8 cellular contexts compared by ENCODE assay signal in the genomic region with DNA sequence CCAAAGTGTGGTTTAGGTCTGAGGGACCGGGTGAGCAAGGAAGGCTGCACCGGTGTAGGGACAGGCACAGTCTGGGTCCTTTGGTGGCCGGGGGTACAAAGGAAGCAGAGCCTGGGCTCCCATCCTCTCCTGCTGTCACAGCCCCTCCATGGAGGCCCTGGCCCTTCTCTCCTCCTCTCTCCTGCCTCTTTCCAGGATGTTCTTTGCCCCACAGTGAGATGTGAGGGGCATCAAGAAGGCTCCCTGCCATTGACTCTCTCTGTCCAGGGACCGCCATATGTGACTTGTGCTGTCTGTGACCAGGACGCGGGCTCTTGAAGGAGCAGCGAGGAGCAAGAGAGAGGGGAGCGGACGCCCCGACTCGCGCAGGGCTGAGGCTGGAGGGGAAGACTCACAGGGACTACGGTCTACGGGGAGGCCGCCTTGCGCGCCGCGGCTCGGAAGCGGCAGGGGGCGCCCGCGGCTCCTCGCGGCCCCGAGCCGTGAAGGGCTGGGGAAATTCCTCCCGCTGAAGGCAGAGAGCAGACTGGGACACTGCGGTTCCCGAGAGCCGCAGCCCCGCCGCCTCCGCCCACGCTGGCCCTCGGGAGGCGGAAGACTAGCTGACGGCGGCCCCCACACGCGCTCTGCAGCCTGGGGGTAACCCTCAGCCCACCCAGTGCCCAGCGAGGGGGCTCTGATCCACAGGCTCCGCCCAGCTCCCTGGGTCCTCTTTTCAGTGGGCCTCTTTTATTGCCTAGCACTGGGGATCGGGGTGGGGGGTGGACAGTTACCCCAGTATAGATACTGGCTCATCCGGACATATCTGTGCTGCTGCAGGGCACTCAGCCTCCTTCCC. TPM values are rescaled to one million over a fixed set of nuclear protein-coding genes. Genes with fewer than 3 reads are reported as not detected.
DNase-seq lines count a peak whose midpoint lies in the region; ATAC-seq and TF ChIP-seq lines count a peak whose summit lies in the region.

No MANE protein-coding gene starts in this region.

- H3K27ac ChIP-seq in endodermal cell (ENCODE audit: low read depth, low read length) = no peak overlapping the region

- 11 to 14% methylated on average over 14 to 46 of the region's 46 CpGs for WGBS in endodermal cell (ENCODE audit: insufficient coverage in 1 of 2, insufficient read length in 1 of 2), 2 experiments

- H3K36me3 ChIP-seq in endodermal cell (ENCODE audit: control insufficient read depth, insufficient read depth, low read length) = no peaks in the 10 kb centered on the region

- H3K27me3 ChIP-seq in endodermal cell (ENCODE audit: control insufficient read depth, insufficient read depth, low read length, poor library complexity, severe bottlenecking) = peaks cover 26% of the 10 kb centered on the region

- H3K9ac ChIP-seq in endodermal cell (ENCODE audit: extremely low read depth, low read length, poor library complexity, severe bottlenecking) = no peak overlapping the region

- ATAC-seq in GM19351 (IDR thresholded peaks at IDR 0.05; ENCODE audit: unreplicated experiment) (peak; percentile 99), HG03469 (IDR thresholded peaks at IDR 0.05; ENCODE audit: unreplicated experiment) (peak; percentile 94)

- H3K4me1 ChIP-seq in endodermal cell (ENCODE audit: control insufficient read depth, insufficient read depth, low read length) = no peaks in the 10 kb centered on the region

- H3K9me3 ChIP-seq in endodermal cell (ENCODE audit: control insufficient read depth, low read length) = peaks cover 6% of the 10 kb centered on the region

- peak; percentile 86 for DNase-seq in CD1c-positive myeloid dendritic cell (ENCODE audit: extremely low spot score)
- DNase-seq in NCI-H774 (lab: John Stamatoyannopoulos, UW) = peak; percentile 68
- peak; percentile 91 for DNase-seq in activated CD8-positive, alpha-beta memory T cell treated with anti-CD3 and anti-CD28 coated beads for 24 hours
- peak; percentile 91 for DNase-seq in endodermal cell
- peak; percentile 54 to 87 for DNase-seq in mesothelial cell of epicardium (ENCODE audit: low spot score in 2 of 2, unreplicated experiment in 2 of 2)
- peak; percentile 71 to 74 for DNase-seq in stimulated activated CD8-positive, alpha-beta memory T cell treated with anti-CD3 and anti-CD28 coated beads, Interleukin-15, amount 100 ng/mL, for 48 hours (ENCODE audit: low read depth in 2 of 2)

- peaks cover 40% of the 10 kb centered on the region for H3K27me3 Mint-ChIP-seq in endodermal cell (ENCODE audit: insufficient read depth)
- no peaks in the 10 kb centered on the region for H3K27me3 Mint-ChIP-seq in mesothelial cell of epicardium (ENCODE audit: low read depth)

- peak; percentile 96 for TF ChIP-seq CTCF in endodermal cell (conservative IDR thresholded peaks at IDR 0.05)
- TF ChIP-seq CTCF in mesothelial cell of epicardium (IDR thresholded peaks at IDR 0.05; ENCODE audit: unreplicated experiment) = peak; percentile 90

- H3K36me3 Mint-ChIP-seq in endodermal cell (ENCODE audit: low read depth) (no peaks in the 10 kb centered on the region), mesothelial cell of epicardium (no peaks in the 10 kb centered on the region)

- peak overlapping the region; percentile 40 for H3K4me3 Mint-ChIP-seq in endodermal cell
- H3K4me3 Mint-ChIP-seq in mesothelial cell of epicardium = peak overlapping the region; percentile 58

- peaks cover 2% of the 10 kb centered on the region for H3K4me1 Mint-ChIP-seq in endodermal cell
- peaks cover 3% of the 10 kb centered on the region for H3K4me1 Mint-ChIP-seq in mesothelial cell of epicardium

- peak overlapping the region; percentile 65 for H3K4me3 ChIP-seq in endodermal cell (ENCODE audit: low read length)

- H3K27ac Mint-ChIP-seq in endodermal cell (no peak overlapping the region), mesothelial cell of epicardium (no peak overlapping the region)

- H3K9me3 Mint-ChIP-seq in endodermal cell (peaks cover 4% of the 10 kb centered on the region), mesothelial cell of epicardium (peaks cover 4% of the 10 kb centered on the region)

RNA-seq across cellular contexts. Expression of a gene that starts 40.8 kb away (rescaled TPM):
- under 1 TPM in 1 of 2 donors, not detected in 1; 0.09 TPM for total RNA-seq in endodermal cell
- 0.07 TPM for polyA plus RNA-seq in endodermal cell (2013, experiment 1 of 2)
- 0.12 TPM for polyA plus RNA-seq in endodermal cell (2013, experiment 2 of 2)
- 0.11 to 0.23 TPM (median 0.16 TPM) in 3 replicates for total RNA-seq in mesothelial cell of epicardium
